25 cellular contexts compared by ENCODE assay signal in genomic region chr5:77347435-77348098, GRCh38.
"Had no signal": no experiment of that assay in that cellular context is flagged by ENCODE, and none has a peak within 500 bp of the region (broad histone marks: within the 10 kb centered on the region; RNA-seq: fewer than 3 reads in every experiment).

No MANE protein-coding gene starts in this region.

- H3K27me3 ChIP-seq: brain microvascular endothelial cell, dorsolateral prefrontal cortex had no signal

- H3K27me3 Mint-ChIP-seq: activated T-cell treated with anti-CD3 and anti-CD28 coated beads, Interleukin-2, amount 50 U/mL, for 24 hours; central memory CD8-positive, alpha-beta T cell; dendritic cell treated with granulocyte-macrophage colony-stimulating factor and Interleukin-4, amounts not matched to agents 40 ng/mL and 50 ng/mL, for 4 days had no signal

- H3K4me3 ChIP-seq: coronary artery, dorsolateral prefrontal cortex had no signal

- H3K27ac Mint-ChIP-seq: activated CD4-positive, alpha-beta memory T cell treated with anti-CD3 and anti-CD28 coated beads, Interleukin-2, amount 10 ng/mL, durations not matched to agents 7 days and 5 days; activated CD4-positive, alpha-beta T cell treated with anti-CD3 and anti-CD28 coated beads, Interleukin-2, amount 10 ng/mL, durations not matched to agents 7 days and 5 days; activated naive CD4-positive, alpha-beta T cell treated with anti-CD3 and anti-CD28 coated beads, Interleukin-2, amount 10 ng/mL, durations not matched to agents 7 days and 5 days; activated naive CD4-positive, alpha-beta T cell treated with anti-CD3 and anti-CD28 coated beads, Interleukin-2, amount 50 U/mL, for 72 hours; activated naive CD8-positive, alpha-beta T cell treated with anti-CD3 and anti-CD28 coated beads, Interleukin-2, amount 10 ng/mL, durations not matched to agents 7 days and 5 days; activated T-cell treated with anti-CD3 and anti-CD28 coated beads, Interleukin-2, amount 50 U/mL, for 24 hours; activated T-cell treated with anti-CD3 and anti-CD28 coated beads, Interleukin-2, amount 50 U/mL, for 72 hours; dendritic cell treated with granulocyte-macrophage colony-stimulating factor and Interleukin-4, amounts not matched to agents 40 ng/mL and 50 ng/mL, for 4 days; endodermal cell had no signal

- H3K4me1 Mint-ChIP-seq: activated CD4-positive, alpha-beta memory T cell treated with anti-CD3 and anti-CD28 coated beads, Interleukin-2, amount 10 ng/mL, durations not matched to agents 7 days and 5 days; activated CD4-positive, alpha-beta T cell treated with anti-CD3 and anti-CD28 coated beads, Interleukin-2, amount 10 ng/mL, durations not matched to agents 7 days and 5 days; activated naive CD4-positive, alpha-beta T cell treated with anti-CD3 and anti-CD28 coated beads, Interleukin-2, amount 10 ng/mL, durations not matched to agents 7 days and 5 days; activated naive CD8-positive, alpha-beta T cell treated with anti-CD3 and anti-CD28 coated beads, Interleukin-2, amount 10 ng/mL, durations not matched to agents 7 days and 5 days; central memory CD8-positive, alpha-beta T cell; endodermal cell had no signal

- H3K4me3 Mint-ChIP-seq: activated CD4-positive, alpha-beta memory T cell treated with anti-CD3 and anti-CD28 coated beads, Interleukin-2, amount 10 ng/mL, durations not matched to agents 7 days and 5 days; activated CD4-positive, alpha-beta T cell treated with anti-CD3 and anti-CD28 coated beads, Interleukin-2, amount 10 ng/mL, durations not matched to agents 7 days and 5 days; activated naive CD4-positive, alpha-beta T cell treated with anti-CD3 and anti-CD28 coated beads, Interleukin-2, amount 10 ng/mL, durations not matched to agents 7 days and 5 days; activated naive CD8-positive, alpha-beta T cell treated with anti-CD3 and anti-CD28 coated beads, Interleukin-2, amount 10 ng/mL, durations not matched to agents 7 days and 5 days; activated T-cell treated with anti-CD3 and anti-CD28 coated beads, Interleukin-2, amount 50 U/mL, for 24 hours; activated T-cell treated with anti-CD3 and anti-CD28 coated beads, Interleukin-2, amount 50 U/mL, for 72 hours; central memory CD8-positive, alpha-beta T cell; dendritic cell treated with granulocyte-macrophage colony-stimulating factor and Interleukin-4, amounts not matched to agents 40 ng/mL and 50 ng/mL, for 4 days; endodermal cell had no signal

- DNase-seq: activated CD4-positive, alpha-beta memory T cell treated with anti-CD3 and anti-CD28 coated beads, Interleukin-2, amount 10 ng/mL, durations not matched to agents 7 days and 5 days; activated CD4-positive, alpha-beta T cell treated with anti-CD3 and anti-CD28 coated beads for 1 hour; activated CD4-positive, alpha-beta T cell treated with anti-CD3 and anti-CD28 coated beads for 4 hours; activated CD4-positive, alpha-beta T cell treated with anti-CD3 and anti-CD28 coated beads, Interleukin-2, amount 10 ng/mL, durations not matched to agents 7 days and 5 days; activated CD4-positive, alpha-beta T cell treated with anti-CD3 and anti-CD28 coated beads, Interleukin-2, amount 50 U/mL, for 4 hours; activated CD8-positive, alpha-beta memory T cell treated with anti-CD3 and anti-CD28 coated beads, Interleukin-2, amount 50 U/mL, for 48 hours; activated gamma-delta T cell; activated naive CD4-positive, alpha-beta T cell; activated naive CD4-positive, alpha-beta T cell treated with anti-CD3 and anti-CD28 coated beads, Interleukin-2, amount 10 ng/mL, durations not matched to agents 7 days and 5 days; activated naive CD8-positive, alpha-beta T cell treated with anti-CD3 and anti-CD28 coated beads, Interleukin-2, amount 10 ng/mL, durations not matched to agents 7 days and 5 days; activated T-cell treated with anti-CD3 and anti-CD28 coated beads for 4 hours; activated T-cell treated with anti-CD3 and anti-CD28 coated beads, Interleukin-2, amount 50 U/mL, for 24 hours; activated T-cell treated with anti-CD3 and anti-CD28 coated beads, Interleukin-2, amount 50 U/mL, for 72 hours; anterior cingulate cortex; brain microvascular endothelial cell; dorsolateral prefrontal cortex; effector memory CD4-positive, alpha-beta T cell; endodermal cell; foreskin fibroblast; T-helper 2 cell had no signal

- ATAC-seq: activated naive CD4-positive, alpha-beta T cell treated with anti-CD3 and anti-CD28 coated beads, Interleukin-2, amount 50 U/mL, for 72 hours; activated T-cell treated with anti-CD3 and anti-CD28 coated beads, Interleukin-2, amount 50 U/mL, for 72 hours; esophagus mucosa had no signal

- H3K27ac ChIP-seq: brain microvascular endothelial cell, coronary artery had no signal

- H3K36me3 ChIP-seq: brain microvascular endothelial cell had no signal

- H3K36me3 Mint-ChIP-seq: activated naive CD4-positive, alpha-beta T cell treated with anti-CD3 and anti-CD28 coated beads, Interleukin-2, amount 10 ng/mL, durations not matched to agents 7 days and 5 days; activated naive CD4-positive, alpha-beta T cell treated with anti-CD3 and anti-CD28 coated beads, Interleukin-2, amount 50 U/mL, for 72 hours; activated naive CD8-positive, alpha-beta T cell treated with anti-CD3 and anti-CD28 coated beads, Interleukin-2, amount 10 ng/mL, durations not matched to agents 7 days and 5 days had no signal

- H3K9me3 Mint-ChIP-seq: activated CD4-positive, alpha-beta memory T cell treated with anti-CD3 and anti-CD28 coated beads, Interleukin-2, amount 10 ng/mL, durations not matched to agents 7 days and 5 days; activated CD4-positive, alpha-beta T cell treated with anti-CD3 and anti-CD28 coated beads, Interleukin-2, amount 10 ng/mL, durations not matched to agents 7 days and 5 days; activated naive CD4-positive, alpha-beta T cell treated with anti-CD3 and anti-CD28 coated beads, Interleukin-2, amount 10 ng/mL, durations not matched to agents 7 days and 5 days; activated naive CD4-positive, alpha-beta T cell treated with anti-CD3 and anti-CD28 coated beads, Interleukin-2, amount 50 U/mL, for 72 hours; activated naive CD8-positive, alpha-beta T cell treated with anti-CD3 and anti-CD28 coated beads, Interleukin-2, amount 10 ng/mL, durations not matched to agents 7 days and 5 days; activated T-cell treated with anti-CD3 and anti-CD28 coated beads, Interleukin-2, amount 50 U/mL, for 24 hours; activated T-cell treated with anti-CD3 and anti-CD28 coated beads, Interleukin-2, amount 50 U/mL, for 72 hours; central memory CD8-positive, alpha-beta T cell; dendritic cell treated with granulocyte-macrophage colony-stimulating factor and Interleukin-4, amounts not matched to agents 40 ng/mL and 50 ng/mL, for 4 days; endodermal cell had no signal
